In the genomic region with DNA sequence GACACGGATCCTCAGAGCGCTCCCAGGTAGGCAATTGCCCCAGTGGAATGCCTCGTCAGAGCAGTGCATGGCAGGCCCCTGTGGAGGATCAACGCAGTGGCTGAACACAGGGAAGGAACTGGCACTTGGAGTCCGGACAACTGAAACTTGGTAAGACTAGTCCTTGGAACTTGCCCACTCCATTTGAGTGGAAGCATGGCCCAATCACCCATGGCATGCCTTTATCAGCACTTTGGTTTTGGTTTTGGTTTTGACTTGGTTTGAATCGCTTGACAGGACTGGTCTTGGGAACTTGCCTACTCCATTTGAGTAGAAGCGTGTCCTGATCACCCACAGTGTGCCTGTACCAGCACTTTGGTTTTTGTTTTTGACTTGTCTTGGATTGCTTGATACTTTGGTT, we compare ENCODE assay signal across 12 cellular contexts. TPM values are rescaled to one million over a fixed set of nuclear protein-coding genes. Genes with fewer than 3 reads are reported as not detected.
DNase-seq lines count a peak whose midpoint lies in the region; ATAC-seq lines count a peak whose summit lies in the region.
"Not testable (repeated sequence)": the region's sequence is repeated elsewhere in the genome, so short reads cannot be mapped to it uniquely, and the experiment has no call there.
"Had no signal": no experiment of that assay in that cellular context is flagged by ENCODE, and none has a peak within 500 bp of the region (broad histone marks: within the 10 kb centered on the region; RNA-seq: fewer than 3 reads in every experiment).

No MANE protein-coding gene starts in this region.

- H3K9me3 ChIP-seq in CD8-positive, alpha-beta memory T cell (ENCODE audit: low read length), result not testable (repeated sequence)

- not testable (repeated sequence) for H3K36me3 Mint-ChIP-seq in CD8-positive, alpha-beta memory T cell; T-helper 1 cell treated with Interleukin-12 subunit alpha and Interleukin-12 subunit beta and Interleukin-4 antibody, amounts not matched to agents 30 μg/mL and 1 μg/mL, for 36 hours (ENCODE audit: low read depth); activated CD4-positive, alpha-beta memory T cell treated with anti-CD3 and anti-CD28 coated beads, Interleukin-2, amount 10 ng/mL, durations not matched to agents 7 days and 5 days (ENCODE audit: low read depth); activated naive CD8-positive, alpha-beta T cell; stimulated activated naive CD8-positive, alpha-beta T cell treated with anti-CD3 and anti-CD28 coated beads, Interleukin-15, Interleukin-2, amounts not matched to agents 100 ng/mL and 50 ng/mL, for 24 hours (ENCODE audit: low read depth)
- H3K36me3 Mint-ChIP-seq in activated T-cell treated with anti-CD3 and anti-CD28 coated beads, Interleukin-2, amount 50 U/mL, for 72 hours (ENCODE audit: insufficient read depth in 2 of 2), result peaks cover 10% of the 10 kb centered on the region in 2 donors

- not testable (repeated sequence) for ATAC-seq in activated T-cell treated with anti-CD3 and anti-CD28 coated beads, Interleukin-2, amount 50 U/mL, for 72 hours (replicated peaks in 1 of 2)

- H3K4me3 ChIP-seq in CD8-positive, alpha-beta memory T cell (ENCODE audit: low read length), result not testable (repeated sequence)

- H3K4me1 Mint-ChIP-seq in CD8-positive, alpha-beta memory T cell, result peaks cover 21 to 47% (median 47%) of the 10 kb centered on the region in 3 donors
- H3K4me1 Mint-ChIP-seq in T-helper 1 cell treated with Interleukin-12 subunit alpha and Interleukin-12 subunit beta and Interleukin-4 antibody, amounts not matched to agents 30 μg/mL and 1 μg/mL, for 36 hours (ENCODE audit: low read depth), result peaks cover 54% of the 10 kb centered on the region
- H3K4me1 Mint-ChIP-seq in activated CD4-positive, alpha-beta memory T cell treated with anti-CD3 and anti-CD28 coated beads, Interleukin-2, amount 10 ng/mL, durations not matched to agents 7 days and 5 days, result peaks cover 61% of the 10 kb centered on the region
- peaks cover 72% of the 10 kb centered on the region for H3K4me1 Mint-ChIP-seq in activated T-cell treated with anti-CD3 and anti-CD28 coated beads, Interleukin-2, amount 50 U/mL, for 72 hours (ENCODE audit: low read depth)
- peaks cover 56% of the 10 kb centered on the region for H3K4me1 Mint-ChIP-seq in activated naive CD8-positive, alpha-beta T cell (ENCODE audit: low read depth)
- H3K4me1 Mint-ChIP-seq in stimulated activated naive CD8-positive, alpha-beta T cell treated with anti-CD3 and anti-CD28 coated beads, Interleukin-15, Interleukin-2, amounts not matched to agents 100 ng/mL and 50 ng/mL, for 24 hours (ENCODE audit: low read depth), result peaks cover 70% of the 10 kb centered on the region

- intact Hi-C loops in cardiac septum (cut with DNase I), result not testable (repeated sequence)

- H3K27ac Mint-ChIP-seq in CD8-positive, alpha-beta memory T cell, result peak overlapping the region in 5 of 8 donors; percentile 13 to 86 (median 59)
- peak overlapping the region; percentile 60 for H3K27ac Mint-ChIP-seq in T-helper 1 cell treated with Interleukin-12 subunit alpha and Interleukin-12 subunit beta and Interleukin-4 antibody, amounts not matched to agents 30 μg/mL and 1 μg/mL, for 36 hours
- H3K27ac Mint-ChIP-seq in activated CD4-positive, alpha-beta memory T cell treated with anti-CD3 and anti-CD28 coated beads, Interleukin-2, amount 10 ng/mL, durations not matched to agents 7 days and 5 days, result peak overlapping the region; percentile 73
- H3K27ac Mint-ChIP-seq in activated T-cell treated with anti-CD3 and anti-CD28 coated beads, Interleukin-2, amount 50 U/mL, for 72 hours, result peak overlapping the region; percentile 31
- peak overlapping the region; percentile 43 for H3K27ac Mint-ChIP-seq in activated naive CD8-positive, alpha-beta T cell
- H3K27ac Mint-ChIP-seq in stimulated activated naive CD8-positive, alpha-beta T cell treated with anti-CD3 and anti-CD28 coated beads, Interleukin-15, Interleukin-2, amounts not matched to agents 100 ng/mL and 50 ng/mL, for 24 hours, result peak overlapping the region; percentile 95

- CTCF ChIA-PET in CD8-positive, alpha-beta memory T cell (lab: Charles Lee); activated CD4-positive, alpha-beta memory T cell treated with anti-CD3 and anti-CD28 coated beads, Interleukin-2, amount 10 ng/mL, durations not matched to agents 7 days and 5 days (lab: Charles Lee): not testable (repeated sequence)

- peak overlapping the region in 4 of 7 donors; percentile 0 to 60 (median 32) for H3K4me3 Mint-ChIP-seq in CD8-positive, alpha-beta memory T cell
- H3K4me3 Mint-ChIP-seq in T-helper 1 cell treated with Interleukin-12 subunit alpha and Interleukin-12 subunit beta and Interleukin-4 antibody, amounts not matched to agents 30 μg/mL and 1 μg/mL, for 36 hours, result peak overlapping the region; percentile 2
- peak overlapping the region; percentile 14 for H3K4me3 Mint-ChIP-seq in activated CD4-positive, alpha-beta memory T cell treated with anti-CD3 and anti-CD28 coated beads, Interleukin-2, amount 10 ng/mL, durations not matched to agents 7 days and 5 days
- peak overlapping the region; percentile 44 to 97 for H3K4me3 Mint-ChIP-seq in activated T-cell treated with anti-CD3 and anti-CD28 coated beads, Interleukin-2, amount 50 U/mL, for 72 hours
- H3K4me3 Mint-ChIP-seq in activated naive CD8-positive, alpha-beta T cell, result peak overlapping the region; percentile 57
- peak overlapping the region; percentile 40 for H3K4me3 Mint-ChIP-seq in stimulated activated naive CD8-positive, alpha-beta T cell treated with anti-CD3 and anti-CD28 coated beads, Interleukin-15, Interleukin-2, amounts not matched to agents 100 ng/mL and 50 ng/mL, for 24 hours

- not testable (repeated sequence) for H3K27me3 Mint-ChIP-seq in CD8-positive, alpha-beta memory T cell; T-helper 1 cell treated with Interleukin-12 subunit alpha and Interleukin-12 subunit beta and Interleukin-4 antibody, amounts not matched to agents 30 μg/mL and 1 μg/mL, for 36 hours (ENCODE audit: low read depth); activated CD4-positive, alpha-beta memory T cell treated with anti-CD3 and anti-CD28 coated beads, Interleukin-2, amount 10 ng/mL, durations not matched to agents 7 days and 5 days; activated T-cell treated with anti-CD3 and anti-CD28 coated beads, Interleukin-2, amount 50 U/mL, for 72 hours (ENCODE audit: low read depth); activated naive CD8-positive, alpha-beta T cell; stimulated activated naive CD8-positive, alpha-beta T cell treated with anti-CD3 and anti-CD28 coated beads, Interleukin-15, Interleukin-2, amounts not matched to agents 100 ng/mL and 50 ng/mL, for 24 hours

- not testable (repeated sequence) for H3K36me3 ChIP-seq in CD8-positive, alpha-beta memory T cell (ENCODE audit: insufficient read depth, low read length)

- H3K9me3 Mint-ChIP-seq in CD8-positive, alpha-beta memory T cell; T-helper 1 cell treated with Interleukin-12 subunit alpha and Interleukin-12 subunit beta and Interleukin-4 antibody, amounts not matched to agents 30 μg/mL and 1 μg/mL, for 36 hours; activated CD4-positive, alpha-beta memory T cell treated with anti-CD3 and anti-CD28 coated beads, Interleukin-2, amount 10 ng/mL, durations not matched to agents 7 days and 5 days; activated T-cell treated with anti-CD3 and anti-CD28 coated beads, Interleukin-2, amount 50 U/mL, for 72 hours; activated naive CD8-positive, alpha-beta T cell (ENCODE audit: low read depth); stimulated activated naive CD8-positive, alpha-beta T cell treated with anti-CD3 and anti-CD28 coated beads, Interleukin-15, Interleukin-2, amounts not matched to agents 100 ng/mL and 50 ng/mL, for 24 hours: not testable (repeated sequence)

- not testable (repeated sequence) for H3K27ac ChIP-seq in CD8-positive, alpha-beta memory T cell (ENCODE audit: low read depth, low read length)

- POLR2A ChIA-PET in CD8-positive, alpha-beta memory T cell (lab: Charles Lee), result not testable (repeated sequence)
- POLR2A ChIA-PET in activated CD4-positive, alpha-beta memory T cell treated with anti-CD3 and anti-CD28 coated beads, Interleukin-2, amount 10 ng/mL, durations not matched to agents 7 days and 5 days (lab: Charles Lee), result interaction anchor here (1.1 to 7.3 kb wide), 5 partner anchors 8 to 52 kb away, joined by 3 to 70 read pairs (median 22); a partner anchor contains a TSS

- not testable (repeated sequence) for DNase-seq in CD8-positive, alpha-beta memory T cell; activated T-cell treated with anti-CD3 and anti-CD28 coated beads, Interleukin-2, amount 50 U/mL, for 72 hours
- peak; percentile 43 for DNase-seq in activated CD4-positive, alpha-beta memory T cell treated with anti-CD3 and anti-CD28 coated beads, Interleukin-2, amount 10 ng/mL, durations not matched to agents 7 days and 5 days
- peak; percentile 38 for DNase-seq in cardiac septum (ENCODE audit: low spot score)

- H3K27me3 ChIP-seq in CD8-positive, alpha-beta memory T cell (ENCODE audit: insufficient read depth, low read length, poor library complexity, severe bottlenecking), result not testable (repeated sequence)

- peaks cover 26% of the 10 kb centered on the region for H3K4me1 ChIP-seq in CD8-positive, alpha-beta memory T cell (ENCODE audit: insufficient read depth, low read length)

RNA-seq across cellular contexts. Expression of a gene that starts 8.1 kb away (rescaled TPM):
- total RNA-seq in CD8-positive, alpha-beta memory T cell, result 100 to 1,000 TPM; 169 to 175 TPM
- 156 TPM for polyA plus RNA-seq in CD8-positive, alpha-beta memory T cell
- total RNA-seq in activated CD4-positive, alpha-beta memory T cell treated with anti-CD3 and anti-CD28 coated beads, Interleukin-2, amount 10 ng/mL, durations not matched to agents 7 days and 5 days, result 100 to 1,000 TPM; 359 to 373 TPM
- 100 to 1,000 TPM; 285 to 317 TPM for total RNA-seq in activated T-cell treated with anti-CD3 and anti-CD28 coated beads, Interleukin-2, amount 50 U/mL, for 72 hours
- total RNA-seq in cardiac septum, result not detected
- total RNA-seq: GM23248, HT-29, NCI-H460, OCI-LY7, Right ventricle myocardium inferior had no signal
- polyA plus RNA-seq: GM23248 had no signal

Comparison
In these comparisons a context has a peak if more than half of its experiments do, and no peak if none do; other contexts are left out.
1. H3K27ac Mint-ChIP-seq: peak in every context shown above with its lines; median percentile 95 in stimulated activated naive CD8-positive, alpha-beta T cell treated with anti-CD3 and anti-CD28 coated beads, Interleukin-15, Interleukin-2, amounts not matched to agents 100 ng/mL and 50 ng/mL, for 24 hours; 73 in activated CD4-positive, alpha-beta memory T cell treated with anti-CD3 and anti-CD28 coated beads, Interleukin-2, amount 10 ng/mL, durations not matched to agents 7 days and 5 days; 60 in T-helper 1 cell treated with Interleukin-12 subunit alpha and Interleukin-12 subunit beta and Interleukin-4 antibody, amounts not matched to agents 30 μg/mL and 1 μg/mL, for 36 hours; 59 in CD8-positive, alpha-beta memory T cell; 43 in activated naive CD8-positive, alpha-beta T cell; 31 in activated T-cell treated with anti-CD3 and anti-CD28 coated beads, Interleukin-2, amount 50 U/mL, for 72 hours.
2. H3K4me3 Mint-ChIP-seq: peak in every context shown above with its lines; median percentile 70 in activated T-cell treated with anti-CD3 and anti-CD28 coated beads, Interleukin-2, amount 50 U/mL, for 72 hours; 57 in activated naive CD8-positive, alpha-beta T cell; 40 in stimulated activated naive CD8-positive, alpha-beta T cell treated with anti-CD3 and anti-CD28 coated beads, Interleukin-15, Interleukin-2, amounts not matched to agents 100 ng/mL and 50 ng/mL, for 24 hours; 32 in CD8-positive, alpha-beta memory T cell; 14 in activated CD4-positive, alpha-beta memory T cell treated with anti-CD3 and anti-CD28 coated beads, Interleukin-2, amount 10 ng/mL, durations not matched to agents 7 days and 5 days; 2 in T-helper 1 cell treated with Interleukin-12 subunit alpha and Interleukin-12 subunit beta and Interleukin-4 antibody, amounts not matched to agents 30 μg/mL and 1 μg/mL, for 36 hours.
3. RNA of a gene that starts 8.1 kb away (total RNA-seq): 359 to 373 TPM in activated CD4-positive, alpha-beta memory T cell treated with anti-CD3 and anti-CD28 coated beads, Interleukin-2, amount 10 ng/mL, durations not matched to agents 7 days and 5 days, 285 to 317 TPM in activated T-cell treated with anti-CD3 and anti-CD28 coated beads, Interleukin-2, amount 50 U/mL, for 72 hours and 169 to 175 TPM in CD8-positive, alpha-beta memory T cell; not detected in cardiac septum (single experiment); every median in the first group is over 100 times any median in the second.